ENCODE assay signal across 21 cellular contexts in genomic region chr7:22613466-22613865, GRCh38.
"Had no signal": no experiment of that assay in that cellular context is flagged by ENCODE, and none has a peak within 500 bp of the region (broad histone marks: within the 10 kb centered on the region; RNA-seq: fewer than 3 reads in every experiment).

No MANE protein-coding gene starts in this region.

- H3K4me1 Mint-ChIP-seq: activated naive CD8-positive, alpha-beta T cell treated with anti-CD3 and anti-CD28 coated beads, Interleukin-2, amount 50 U/mL, for 24 hours; central memory CD8-positive, alpha-beta T cell; neural crest cell had no signal

- H3K27ac Mint-ChIP-seq: activated CD4-positive, alpha-beta memory T cell treated with anti-CD3 and anti-CD28 coated beads for 36 hours; activated naive CD4-positive, alpha-beta T cell treated with anti-CD3 and anti-CD28 coated beads for 36 hours; activated naive CD8-positive, alpha-beta T cell treated with anti-CD3 and anti-CD28 coated beads, Interleukin-2, amount 50 U/mL, for 24 hours; activated T-cell treated with anti-CD3 and anti-CD28 coated beads, Interleukin-2, amount 50 U/mL, for 24 hours; activated T-helper 2 cell treated with anti-CD3 and anti-CD28 coated beads, Interferon-gamma antibody, Interleukin-2, Interleukin-4, amounts not matched to agents 10 μg/mL and 5 μg/mL and 100 μg/mL, durations not matched to agents 14 hours and 24 hours and 36 hours; stimulated activated naive B cell treated with anti-CD40 and anti-IgM and Interleukin-4, amounts not matched to agents 10 μg/mL and 1 μg/mL and 100 μg/mL, for 72 hours had no signal

- H3K9me3 Mint-ChIP-seq: central memory CD8-positive, alpha-beta T cell had no signal

- DNase-seq: activated CD4-positive, alpha-beta memory T cell treated with anti-CD3 and anti-CD28 coated beads for 36 hours; activated naive CD4-positive, alpha-beta T cell treated with anti-CD3 and anti-CD28 coated beads for 36 hours; activated naive CD8-positive, alpha-beta T cell treated with anti-CD3 and anti-CD28 coated beads, Interleukin-2, amount 50 U/mL, for 24 hours; activated T-cell treated with anti-CD3 and anti-CD28 coated beads, Interleukin-2, amount 50 U/mL, for 24 hours; colonic mucosa; heart left ventricle; kidney; left lung; mammary epithelial cell; naive B cell; pancreas; stimulated activated naive B cell treated with anti-CD40 and anti-IgM and Interleukin-4, amounts not matched to agents 10 μg/mL and 1 μg/mL and 100 μg/mL, for 72 hours; T-helper 2 cell; upper lobe of left lung had no signal

- H3K27me3 Mint-ChIP-seq: stimulated activated naive B cell treated with anti-CD40 and anti-IgM and Interleukin-4, amounts not matched to agents 10 μg/mL and 1 μg/mL and 100 μg/mL, for 72 hours had no signal

- H3K27ac ChIP-seq: ascending aorta, colonic mucosa, gastroesophageal sphincter, heart left ventricle, left lung, pancreas, thoracic aorta, upper lobe of left lung had no signal

- H3K36me3 ChIP-seq: ascending aorta, colonic mucosa, gastroesophageal sphincter, heart left ventricle, left lung, pancreas, thoracic aorta, upper lobe of left lung had no signal

- H3K27me3 ChIP-seq: ascending aorta, colonic mucosa, gastroesophageal sphincter, heart left ventricle, left lung, pancreas, upper lobe of left lung had no signal

- H3K4me3 Mint-ChIP-seq: activated CD4-positive, alpha-beta memory T cell treated with anti-CD3 and anti-CD28 coated beads for 36 hours; activated naive CD4-positive, alpha-beta T cell treated with anti-CD3 and anti-CD28 coated beads for 36 hours; activated naive CD8-positive, alpha-beta T cell treated with anti-CD3 and anti-CD28 coated beads, Interleukin-2, amount 50 U/mL, for 24 hours; activated T-cell treated with anti-CD3 and anti-CD28 coated beads, Interleukin-2, amount 50 U/mL, for 24 hours; central memory CD8-positive, alpha-beta T cell; naive B cell; neural crest cell; stimulated activated naive B cell treated with anti-CD40 and anti-IgM and Interleukin-4, amounts not matched to agents 10 μg/mL and 1 μg/mL and 100 μg/mL, for 72 hours had no signal

- ATAC-seq: activated naive CD8-positive, alpha-beta T cell treated with anti-CD3 and anti-CD28 coated beads, Interleukin-2, amount 50 U/mL, for 24 hours; gastroesophageal sphincter; heart left ventricle; left lung; pancreas; sciatic nerve had no signal

- H3K4me1 ChIP-seq: ascending aorta, colonic mucosa, gastroesophageal sphincter, heart left ventricle, left lung, pancreas had no signal

- H3K9me3 ChIP-seq: colonic mucosa, pancreas had no signal

- H3K4me3 ChIP-seq: ascending aorta, colonic mucosa, gastroesophageal sphincter, heart left ventricle, left lung, pancreas, thoracic aorta, upper lobe of left lung had no signal
